In genomic region chr5:4879693-4880303, GRCh38 we compare ENCODE assay signal across 8 cellular contexts.
DNase-seq lines count a peak whose midpoint lies in the region; ATAC-seq and TF ChIP-seq lines count a peak whose summit lies in the region.

No MANE protein-coding gene starts in this region.

- H3K27me3 ChIP-seq in testis = no peaks in the 10 kb centered on the region

- peak; percentile 79 for ATAC-seq in HG02623 (IDR thresholded peaks at IDR 0.05; ENCODE audit: unreplicated experiment)

- WGBS in testis, 2 donors = 33 to 43% methylated on average over 15 of the region's 15 CpGs

- H3K4me1 ChIP-seq in testis = no peaks in the 10 kb centered on the region

- intact Hi-C loops in testis (cut with DNase I; ENCODE audit: low total_unique reads) = no loop called here

- no peak overlapping the region for H3K4me3 ChIP-seq in GM12865 (ENCODE audit: low read depth, low read length)
- H3K4me3 ChIP-seq in testis = no peak overlapping the region

- peak; percentile 58 for DNase-seq in A172 (ENCODE audit: low spot score)
- peak; percentile 76 for DNase-seq in GM12865 (ENCODE audit: low read depth)
- peak; percentile 65 for DNase-seq in NCI-H128 (lab: John Stamatoyannopoulos, UW; ENCODE audit: unreplicated experiment)
- DNase-seq in UCSD-AML1 (lab: John Stamatoyannopoulos, UW; ENCODE audit: unreplicated experiment) = peak; percentile 57
- DNase-seq in epidermal melanocyte (ENCODE audit: insufficient read length, low spot score) = peak; percentile 49
- DNase-seq in midbrain (lab: John Stamatoyannopoulos, UW) = peak; percentile 79
- peak; percentile 91 for DNase-seq in testis

- no peak overlapping the region for H3K27ac ChIP-seq in testis

- no peak for TF ChIP-seq POLR2A in testis (IDR thresholded peaks at IDR 0.05)

- peak; percentile 95 for TF ChIP-seq CTCF in GM12865 (IDR thresholded peaks at IDR 0.05; ENCODE audit: insufficient read depth, low read depth, low read length, missing control alignments)
- TF ChIP-seq CTCF in testis (IDR thresholded peaks at IDR 0.05) = peak; percentile 63 to 93 (median 85)

- no peaks in the 10 kb centered on the region for H3K36me3 ChIP-seq in testis (ENCODE audit: low read depth, missing control alignments)

- H3K9me3 ChIP-seq in testis = no peaks in the 10 kb centered on the region
